ENCODE assay signal across 8 cellular contexts in the genomic region with DNA sequence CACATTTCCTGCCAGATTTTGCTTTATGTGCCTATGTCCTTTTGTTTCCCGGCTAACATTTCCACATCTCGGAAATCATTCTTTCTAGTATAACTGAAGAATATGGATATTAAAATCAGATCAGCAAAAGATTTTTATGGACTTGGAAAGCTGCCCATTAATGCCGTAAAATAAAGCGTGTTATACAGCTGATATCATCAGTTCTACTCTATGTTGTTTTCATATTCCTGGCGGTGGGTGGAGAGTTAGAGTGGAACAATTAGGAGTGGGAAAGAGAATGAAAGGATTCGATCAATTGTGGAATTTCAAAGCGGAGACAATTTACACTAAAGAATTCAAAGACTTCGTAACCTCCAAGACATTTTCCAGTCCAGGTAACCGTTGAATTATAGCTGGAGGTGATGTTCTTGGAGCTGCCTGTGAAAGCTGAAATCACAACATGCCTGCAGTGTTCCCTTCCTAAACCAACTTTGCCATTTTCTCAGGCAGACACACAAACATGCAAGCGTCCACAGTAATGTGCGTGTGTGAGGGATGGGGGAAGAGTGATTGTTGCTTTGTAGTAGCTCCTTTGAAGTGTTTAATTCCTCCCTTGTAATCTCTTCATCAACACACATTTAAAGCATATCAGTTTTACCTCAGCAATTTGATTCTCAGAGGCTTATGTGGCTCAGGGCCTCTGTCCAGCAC.
DNase-seq lines count a peak whose midpoint lies in the region; ATAC-seq and TF ChIP-seq lines count a peak whose summit lies in the region.

No MANE protein-coding gene starts in this region.

- POLR2A ChIA-PET in T-cell (lab: Charles Lee) = interaction anchor here (1.0 to 2.4 kb wide), 3 partner anchors 87 to 90 kb away, joined by 3 to 14 read pairs (median 11); no protein-coding TSS in a partner anchor

- peak in 10 of 34 experiments; percentile 2 to 38 (median 13) for DNase-seq in T-cell
- DNase-seq in left ventricle myocardium inferior = no peak
- peak; percentile 17 for DNase-seq in smooth muscle cell of the brain vasculature (ENCODE audit: low read depth, low spot score)
- DNase-seq in omental fat pad (ENCODE audit: low spot score) = no peak
- DNase-seq in UCSD-AML1 (lab: John Stamatoyannopoulos, UW; ENCODE audit: unreplicated experiment) = no peak
- DNase-seq in GOT3 (lab: John Stamatoyannopoulos, UW) = no peak

- CTCF ChIA-PET in T-cell (lab: Charles Lee) = interaction anchor here (0.6 to 4.7 kb wide), 11 partner anchors 23 to 674 kb away, joined by 3 to 49 read pairs (median 9); no protein-coding TSS in a partner anchor

- no peaks in the 10 kb centered on the region for H3K36me3 ChIP-seq in left ventricle myocardium inferior

- peak overlapping the region; percentile 87 for H3K27ac ChIP-seq in left ventricle myocardium inferior (replicated peaks)

- H3K4me3 Mint-ChIP-seq in T-cell = no peak overlapping the region

- intact Hi-C loops in left ventricle myocardium inferior (cut with micrococcal nuclease) = loop anchor here (5.0 kb wide), 1 partner anchor 90 kb away; no protein-coding TSS in a partner anchor

- H3K4me3 ChIP-seq in left ventricle myocardium inferior = peak overlapping the region; percentile 57

- H3K27me3 ChIP-seq in left ventricle myocardium inferior (ENCODE audit: low read depth) = no peaks in the 10 kb centered on the region

- peaks cover 6 to 17% (median 15%) of the 10 kb centered on the region in 3 donors for H3K4me1 Mint-ChIP-seq in T-cell

- ATAC-seq in GM19395 (IDR thresholded peaks at IDR 0.05; ENCODE audit: unreplicated experiment) (peak; percentile 1), T-cell (replicated peaks in 1 of 4) (peak; percentile 7 to 23 (median 16)), omental fat pad (ENCODE audit: low FRiP score) (no peak), GM19455 (IDR thresholded peaks at IDR 0.05; ENCODE audit: unreplicated experiment) (no peak)

- no peaks in the 10 kb centered on the region for H3K9me3 ChIP-seq in left ventricle myocardium inferior (replicated peaks)

- H3K27ac Mint-ChIP-seq in T-cell = no peak overlapping the region

- H3K9me3 Mint-ChIP-seq in T-cell = no peaks in the 10 kb centered on the region

- TF ChIP-seq CTCF in left ventricle myocardium inferior (IDR thresholded peaks at IDR 0.05; ENCODE audit: borderline replicate concordance) (no peak), omental fat pad (IDR thresholded peaks at IDR 0.05) (no peak)

- no peaks in the 10 kb centered on the region for H3K27me3 Mint-ChIP-seq in T-cell

- no peaks in the 10 kb centered on the region for H3K36me3 Mint-ChIP-seq in T-cell

- H3K4me1 ChIP-seq in left ventricle myocardium inferior = peaks cover 57% of the 10 kb centered on the region

Comparison
In these comparisons a context has a peak if more than half of its experiments do, and no peak if none do; other contexts are left out.
1. ATAC-seq: peak in GM19395 (single experiment) and T-cell (4 of 4); none in omental fat pad (single experiment) and GM19455 (single experiment).